In the genomic region with DNA sequence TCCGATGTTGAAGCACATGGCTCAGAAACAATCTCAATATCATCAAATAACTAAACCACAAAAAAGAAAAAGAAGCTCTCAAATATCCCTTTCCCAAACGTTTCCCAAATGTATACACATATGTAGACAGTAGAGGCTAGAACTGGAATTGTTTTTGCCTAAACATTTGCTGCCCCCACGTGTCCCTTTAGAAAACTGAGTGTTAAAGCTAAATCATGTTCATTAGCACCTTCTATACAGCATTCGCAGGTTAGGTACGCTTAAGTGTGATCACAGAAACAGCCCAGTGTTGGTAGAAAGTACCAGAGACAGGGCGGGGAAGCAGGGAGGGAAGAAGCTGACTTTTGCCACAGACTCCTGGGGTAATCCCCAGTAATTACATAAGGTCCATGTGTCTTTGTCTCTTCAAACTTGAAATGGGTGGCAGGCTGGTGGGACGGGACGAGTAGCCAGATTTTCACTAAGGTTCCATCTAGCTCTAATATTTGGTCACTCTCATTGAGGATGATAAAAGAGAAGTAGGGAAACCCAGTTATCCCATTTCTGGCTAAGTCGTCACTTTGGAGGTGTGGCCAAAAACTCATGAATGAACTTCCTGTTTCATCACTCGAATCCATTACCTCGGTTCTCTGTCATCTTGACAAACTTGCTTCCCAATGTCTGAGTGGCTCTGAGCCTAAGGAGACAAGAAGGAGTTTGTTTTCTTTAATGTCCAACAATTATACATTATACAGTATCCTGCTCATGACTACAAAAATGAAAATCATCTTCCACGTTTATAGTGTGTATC, we compare ENCODE assay signal across 1 cellular context.
A peak's percentile ranks its signal among the peaks of the same experiment; 100 is the strongest.
TF ChIP-seq lines count a peak whose summit lies in the region.

No MANE protein-coding gene starts in this region.

TF ChIP-seq in HepG2, 621 proteins besides CTCF, POLR2A, EP300 and RAD21 (continued from another document):
- TF ChIP-seq STAG1 (CRISPR knock-in tag; IDR thresholded peaks at IDR 0.05) (peak; percentile 93), HNRNPUL1 (IDR thresholded peaks at IDR 0.05; ENCODE audit: low read depth, low read length) (no peak), NFKBIZ (CRISPR knock-in tag; IDR thresholded peaks at IDR 0.05) (no peak), ZNF883 (CRISPR knock-in tag; IDR thresholded peaks at IDR 0.05; ENCODE audit: not compliant biosample characterization) (no peak), ZNF138 (CRISPR knock-in tag; IDR thresholded peaks at IDR 0.05; ENCODE audit: low read depth) (no peak), GABPB1 (CRISPR knock-in tag; IDR thresholded peaks at IDR 0.05) (0 out of 2 replicates have a peak, but pooled peaks have one; percentile 35), ZNF124 (CRISPR knock-in tag; IDR thresholded peaks at IDR 0.05) (no peak), SRY (CRISPR knock-in tag; IDR thresholded peaks at IDR 0.05) (no peak), TBX3 (IDR thresholded peaks at IDR 0.05; ENCODE audit: borderline replicate concordance) (peak; percentile 23; the same call in 1 of the 2 replicates)
- TF ChIP-seq, protein P1, sequence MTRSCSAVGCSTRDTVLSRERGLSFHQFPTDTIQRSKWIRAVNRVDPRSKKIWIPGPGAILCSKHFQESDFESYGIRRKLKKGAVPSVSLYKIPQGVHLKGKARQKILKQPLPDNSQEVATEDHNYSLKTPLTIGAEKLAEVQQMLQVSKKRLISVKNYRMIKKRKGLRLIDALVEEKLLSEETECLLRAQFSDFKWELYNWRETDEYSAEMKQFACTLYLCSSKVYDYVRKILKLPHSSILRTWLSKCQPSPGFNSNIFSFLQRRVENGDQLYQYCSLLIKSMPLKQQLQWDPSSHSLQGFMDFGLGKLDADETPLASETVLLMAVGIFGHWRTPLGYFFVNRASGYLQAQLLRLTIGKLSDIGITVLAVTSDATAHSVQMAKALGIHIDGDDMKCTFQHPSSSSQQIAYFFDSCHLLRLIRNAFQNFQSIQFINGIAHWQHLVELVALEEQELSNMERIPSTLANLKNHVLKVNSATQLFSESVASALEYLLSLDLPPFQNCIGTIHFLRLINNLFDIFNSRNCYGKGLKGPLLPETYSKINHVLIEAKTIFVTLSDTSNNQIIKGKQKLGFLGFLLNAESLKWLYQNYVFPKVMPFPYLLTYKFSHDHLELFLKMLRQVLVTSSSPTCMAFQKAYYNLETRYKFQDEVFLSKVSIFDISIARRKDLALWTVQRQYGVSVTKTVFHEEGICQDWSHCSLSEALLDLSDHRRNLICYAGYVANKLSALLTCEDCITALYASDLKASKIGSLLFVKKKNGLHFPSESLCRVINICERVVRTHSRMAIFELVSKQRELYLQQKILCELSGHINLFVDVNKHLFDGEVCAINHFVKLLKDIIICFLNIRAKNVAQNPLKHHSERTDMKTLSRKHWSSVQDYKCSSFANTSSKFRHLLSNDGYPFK (CRISPR knock-in tag; IDR thresholded peaks at IDR 0.05; ENCODE audit: borderline replicate concordance): no peak
